Comparison of ENCODE assay signal across 16 cellular contexts in the genomic region with DNA sequence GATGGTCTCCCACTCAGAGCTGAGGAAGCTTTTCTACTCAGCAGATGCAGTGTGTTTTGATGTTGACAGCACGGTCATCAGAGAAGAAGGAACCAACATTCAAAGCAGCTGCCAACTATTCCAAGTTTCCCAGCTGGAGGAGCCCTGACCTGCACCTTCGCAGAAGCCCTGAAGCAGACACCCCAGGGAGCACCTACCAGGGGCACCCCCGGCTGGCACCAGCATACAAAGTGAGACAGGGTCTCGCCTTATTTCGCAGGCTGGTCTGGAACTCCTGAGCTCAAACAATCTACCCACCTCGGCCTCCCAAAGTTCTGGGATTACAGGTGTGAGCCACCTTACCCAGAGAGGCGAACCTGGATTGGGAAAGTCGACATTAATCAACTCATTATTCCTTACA.
"Had no signal": no experiment of that assay in that cellular context is flagged by ENCODE, and none has a peak within 500 bp of the region (broad histone marks: within the 10 kb centered on the region; RNA-seq: fewer than 3 reads in every experiment).

No MANE protein-coding gene starts in this region.

- H3K36me3 ChIP-seq: colonic mucosa, neutrophil had no signal

- H3K27me3 Mint-ChIP-seq: naive thymus-derived CD4-positive, alpha-beta T cell; stimulated activated memory B cell treated with anti-CD40 and anti-IgM and Interleukin-4, amounts not matched to agents 10 μg/mL and 1 μg/mL and 100 μg/mL, for 72 hours; stimulated activated naive CD8-positive, alpha-beta T cell treated with anti-CD3 and anti-CD28 coated beads, Interleukin-15, amount 100 ng/mL, for 72 hours had no signal

- H3K4me3 ChIP-seq: colonic mucosa, left lung, lung, testis, tibial nerve had no signal

- H3K4me3 Mint-ChIP-seq: naive thymus-derived CD4-positive, alpha-beta T cell; nephron progenitor cell; stimulated activated memory B cell treated with anti-CD40 and anti-IgM and Interleukin-4, amounts not matched to agents 10 μg/mL and 1 μg/mL and 100 μg/mL, for 72 hours; stimulated activated naive CD8-positive, alpha-beta T cell treated with anti-CD3 and anti-CD28 coated beads, Interleukin-15, amount 100 ng/mL, for 72 hours had no signal

- H3K27me3 ChIP-seq: colonic mucosa, heart right ventricle, left lung, neutrophil, testis, tibial nerve had no signal

- H3K27ac Mint-ChIP-seq: stimulated activated memory B cell treated with anti-CD40 and anti-IgM and Interleukin-4, amounts not matched to agents 10 μg/mL and 1 μg/mL and 100 μg/mL, for 72 hours; stimulated activated naive CD8-positive, alpha-beta T cell treated with anti-CD3 and anti-CD28 coated beads, Interleukin-15, amount 100 ng/mL, for 72 hours had no signal

- DNase-seq: kidney glomerular epithelial cell; mesendoderm; naive thymus-derived CD4-positive, alpha-beta T cell; nephron progenitor cell; stimulated activated CD4-positive, alpha-beta T cell treated with anti-CD3 and anti-CD28 coated beads, Interleukin-15, amount 100 ng/mL, for 24 hours; stimulated activated CD4-positive, alpha-beta T cell treated with anti-CD3 and anti-CD28 coated beads, Interleukin-1b, Interleukin-23, amount 100 ng/mL, for 48 hours; stimulated activated CD4-positive, alpha-beta T cell treated with anti-CD3 and anti-CD28 coated beads, Interleukin-4, amount 100 ng/mL, for 24 hours; stimulated activated naive CD8-positive, alpha-beta T cell treated with anti-CD3 and anti-CD28 coated beads, Interleukin-15, amount 100 ng/mL, for 72 hours had no signal

- H3K27ac ChIP-seq: colonic mucosa, left lung, neutrophil, testis, tibial nerve had no signal

- H3K9me3 ChIP-seq: colonic mucosa, neutrophil, testis, tibial nerve had no signal

- ATAC-seq: naive thymus-derived CD4-positive, alpha-beta T cell; stimulated activated memory B cell treated with anti-CD40 and anti-IgM and Interleukin-4, amounts not matched to agents 10 μg/mL and 1 μg/mL and 100 μg/mL, for 72 hours; stimulated activated naive CD8-positive, alpha-beta T cell treated with anti-CD3 and anti-CD28 coated beads, Interleukin-15, amount 100 ng/mL, for 72 hours had no signal

- H3K4me1 ChIP-seq: colonic mucosa, testis had no signal
